11 cellular contexts compared by ENCODE assay signal in the genomic region with DNA sequence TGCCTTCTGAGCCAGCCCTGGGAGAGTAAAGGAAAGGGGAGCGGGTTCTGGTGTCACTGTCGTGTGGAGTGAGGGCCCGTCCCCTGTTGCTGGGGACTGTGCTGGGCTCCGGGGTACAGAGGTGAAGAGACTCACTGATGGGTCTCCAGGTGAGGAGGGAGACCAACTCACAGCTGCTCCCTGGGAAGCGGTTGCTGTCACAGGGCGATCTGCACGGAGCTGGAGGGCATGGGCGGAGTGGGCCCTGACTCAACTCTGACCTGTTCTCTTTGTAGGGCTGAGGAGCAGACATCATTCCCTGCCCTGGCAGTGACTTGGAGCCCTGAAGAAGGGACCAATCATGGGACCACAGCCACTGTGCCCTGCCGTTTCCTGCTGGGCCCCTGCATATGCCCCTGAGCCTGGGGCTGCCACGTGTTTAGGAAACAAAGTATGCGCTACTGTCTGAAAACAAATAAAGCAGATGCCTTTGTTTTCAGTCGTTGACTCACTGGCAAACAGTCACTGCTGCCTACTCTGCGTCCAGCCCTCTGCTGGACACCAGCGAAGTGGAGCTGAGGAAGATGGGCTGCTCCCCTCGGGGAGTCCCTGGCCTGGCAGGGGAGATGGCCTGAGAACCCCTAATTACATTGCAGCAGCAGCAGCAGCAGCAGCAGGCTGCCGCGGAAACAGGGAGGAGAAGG.
A peak's percentile ranks its signal among the peaks of the same experiment; 100 is the strongest.
DNase-seq lines count a peak whose midpoint lies in the region; ATAC-seq and TF ChIP-seq lines count a peak whose summit lies in the region.
"Had no signal": no experiment of that assay in that cellular context is flagged by ENCODE, and none has a peak within 500 bp of the region (broad histone marks: within the 10 kb centered on the region; RNA-seq: fewer than 3 reads in every experiment).

No MANE protein-coding gene starts in this region.

- peak; percentile 1 for DNase-seq in activated CD8-positive, alpha-beta memory T cell treated with anti-CD3 and anti-CD28 coated beads, Interleukin-2, amount 50 U/mL, for 4 hours
- no peak for DNase-seq in activated CD8-positive, alpha-beta memory T cell treated with anti-CD3 and anti-CD28 coated beads, Interleukin-2, amount 50 U/mL, for 48 hours
- DNase-seq in globus pallidus (ENCODE audit: low spot score), result peak; percentile 69
- no peak for DNase-seq in stimulated activated effector memory CD8-positive, alpha-beta T cell treated with anti-CD3 and anti-CD28 coated beads, Interleukin-12 subunit alpha, Interleukin-12 subunit beta, amount 100 ng/mL, for 72 hours (ENCODE audit: low spot score in 2 of 2)
- DNase-seq in inferior parietal cortex (ENCODE audit: extremely low spot score), result no peak
- DNase-seq: activated naive CD8-positive, alpha-beta T cell treated with anti-CD3 and anti-CD28 coated beads, Interleukin-2, amount 10 ng/mL, durations not matched to agents 7 days and 5 days; DMS79 had no signal

- TF ChIP-seq CTCF in VCaP (conservative IDR thresholded peaks at IDR 0.05), result peak; percentile 48

- no peak overlapping the region for H3K4me3 Mint-ChIP-seq in stimulated activated effector memory CD8-positive, alpha-beta T cell treated with anti-CD3 and anti-CD28 coated beads, Interleukin-12 subunit alpha, Interleukin-12 subunit beta, amount 100 ng/mL, for 72 hours
- H3K4me3 Mint-ChIP-seq: activated naive CD8-positive, alpha-beta T cell treated with anti-CD3 and anti-CD28 coated beads, Interleukin-2, amount 10 ng/mL, durations not matched to agents 7 days and 5 days; nephron had no signal

- H3K36me3 Mint-ChIP-seq in stimulated activated effector memory CD8-positive, alpha-beta T cell treated with anti-CD3 and anti-CD28 coated beads, Interleukin-12 subunit alpha, Interleukin-12 subunit beta, amount 100 ng/mL, for 72 hours, result no peaks in the 10 kb centered on the region
- H3K36me3 Mint-ChIP-seq: activated naive CD8-positive, alpha-beta T cell treated with anti-CD3 and anti-CD28 coated beads, Interleukin-2, amount 10 ng/mL, durations not matched to agents 7 days and 5 days had no signal

- peak overlapping the region; percentile 63 for H3K27ac Mint-ChIP-seq in stimulated activated effector memory CD8-positive, alpha-beta T cell treated with anti-CD3 and anti-CD28 coated beads, Interleukin-12 subunit alpha, Interleukin-12 subunit beta, amount 100 ng/mL, for 72 hours
- H3K27ac Mint-ChIP-seq: activated naive CD8-positive, alpha-beta T cell treated with anti-CD3 and anti-CD28 coated beads, Interleukin-2, amount 10 ng/mL, durations not matched to agents 7 days and 5 days; nephron had no signal

- ATAC-seq in stimulated activated effector memory CD8-positive, alpha-beta T cell treated with anti-CD3 and anti-CD28 coated beads, Interleukin-12 subunit alpha, Interleukin-12 subunit beta, amount 100 ng/mL, for 72 hours, result no peak
- ATAC-seq in GM18868 (IDR thresholded peaks at IDR 0.05; ENCODE audit: unreplicated experiment) (no peak), GM21825 (IDR thresholded peaks at IDR 0.05; ENCODE audit: unreplicated experiment) (no peak)

- H3K27ac ChIP-seq in VCaP, result peak overlapping the region; percentile 14; the same call in 1 of the 2 replicates

- H3K9me3 Mint-ChIP-seq in stimulated activated effector memory CD8-positive, alpha-beta T cell treated with anti-CD3 and anti-CD28 coated beads, Interleukin-12 subunit alpha, Interleukin-12 subunit beta, amount 100 ng/mL, for 72 hours, result no peaks in the 10 kb centered on the region
- H3K9me3 Mint-ChIP-seq: activated naive CD8-positive, alpha-beta T cell treated with anti-CD3 and anti-CD28 coated beads, Interleukin-2, amount 10 ng/mL, durations not matched to agents 7 days and 5 days; nephron had no signal

- peaks cover 5% of the 10 kb centered on the region for H3K4me1 Mint-ChIP-seq in stimulated activated effector memory CD8-positive, alpha-beta T cell treated with anti-CD3 and anti-CD28 coated beads, Interleukin-12 subunit alpha, Interleukin-12 subunit beta, amount 100 ng/mL, for 72 hours
- H3K4me1 Mint-ChIP-seq: activated naive CD8-positive, alpha-beta T cell treated with anti-CD3 and anti-CD28 coated beads, Interleukin-2, amount 10 ng/mL, durations not matched to agents 7 days and 5 days had no signal

Comparison
In these comparisons a context has a peak if more than half of its experiments do, and no peak if none do; other contexts are left out.
1. DNase-seq: peak in activated CD8-positive, alpha-beta memory T cell treated with anti-CD3 and anti-CD28 coated beads, Interleukin-2, amount 50 U/mL, for 4 hours (single experiment) and globus pallidus (single experiment); none in activated CD8-positive, alpha-beta memory T cell treated with anti-CD3 and anti-CD28 coated beads, Interleukin-2, amount 50 U/mL, for 48 hours (single experiment), stimulated activated effector memory CD8-positive, alpha-beta T cell treated with anti-CD3 and anti-CD28 coated beads, Interleukin-12 subunit alpha, Interleukin-12 subunit beta, amount 100 ng/mL, for 72 hours (0 of 2) and inferior parietal cortex (single experiment).